In genomic region chr6:30981942-30982772, GRCh38 we compare ENCODE assay signal across 9 cellular contexts. TPM values are rescaled to one million over a fixed set of nuclear protein-coding genes. Genes with fewer than 3 reads are reported as not detected.
DNase-seq lines count a peak whose midpoint lies in the region; ATAC-seq, FAIRE-seq and TF ChIP-seq lines count a peak whose summit lies in the region.
"Had no signal": no experiment of that assay in that cellular context is flagged by ENCODE, and none has a peak within 500 bp of the region (broad histone marks: within the 10 kb centered on the region; RNA-seq: fewer than 3 reads in every experiment).

No MANE protein-coding gene starts in this region.

- dilution Hi-C loops in mammary epithelial cell (cut with HindIII; ENCODE audit: low sequenced_read_pairs) (no loop called here), keratinocyte (cut with MboI; ENCODE audit: extremely low pct_ligation_motif_present, low sequenced_read_pairs) (no loop called here)

- in situ Hi-C loops in mammary epithelial cell (cut with MboI; ENCODE audit: low sequenced_read_pairs in 2 of 2) = no loop called here

- FAIRE-seq in keratinocyte (lab: Jason Lieb, UNC) (peak; percentile 84), GM12892 (lab: Jason Lieb, UNC) (no peak)

- H3K36me3 ChIP-seq in mammary epithelial cell (ENCODE audit: insufficient read depth, low read length) = no peaks in the 10 kb centered on the region
- no peaks in the 10 kb centered on the region for H3K36me3 ChIP-seq in keratinocyte (ENCODE audit: control insufficient read depth in 2 of 2, extremely low read depth in 1 of 2, insufficient read depth in 2 of 2, low read length in 2 of 2)
- H3K36me3 ChIP-seq in upper lobe of right lung = no peaks in the 10 kb centered on the region

- peak overlapping the region; percentile 14 to 41 (median 15) for H3K4me3 ChIP-seq in mammary epithelial cell (replicated peaks in 1 of 3; ENCODE audit: insufficient read depth in 1 of 3, low read depth in 2 of 3, low read length in 3 of 3)
- H3K4me3 ChIP-seq in keratinocyte (ENCODE audit: control insufficient read depth in 2 of 3, extremely low read depth in 1 of 3, insufficient read depth in 2 of 3, low read depth in 1 of 3, low read length in 3 of 3) = peak overlapping the region in 2 of 3 experiments; percentile 40 to 45
- H3K4me3 ChIP-seq in upper lobe of right lung = peak overlapping the region; percentile 22

- H3K9me1 ChIP-seq in keratinocyte (ENCODE audit: control insufficient read depth, extremely low read depth, insufficient read depth, low read length) = no peaks in the 10 kb centered on the region

- no peak overlapping the region for H3K9ac ChIP-seq in mammary epithelial cell (ENCODE audit: insufficient read depth, low read length)
- H3K9ac ChIP-seq in keratinocyte (ENCODE audit: control insufficient read depth, extremely low read depth, insufficient read depth, low read length) = no peak overlapping the region

- no peak for TF ChIP-seq POLR2A in GM12892 (IDR thresholded peaks at IDR 0.05; ENCODE audit: low read depth, low read length)

- no peaks in the 10 kb centered on the region for H4K20me1 ChIP-seq in mammary epithelial cell (ENCODE audit: insufficient read depth, low read length)
- H4K20me1 ChIP-seq in keratinocyte (ENCODE audit: control insufficient read depth, extremely low read depth, insufficient read depth, low read length) = no peaks in the 10 kb centered on the region

- CTCF ChIA-PET in mammary epithelial cell (lab: Charles Lee; ENCODE audit: low non-redundant PET) = no interaction called here

- peak; percentile 39 to 63 for TF ChIP-seq CTCF in mammary epithelial cell (conservative IDR thresholded peaks at IDR 0.05 in 1 of 2, IDR thresholded peaks at IDR 0.05 in 1 of 2; ENCODE audit: extremely low read depth in 1 of 2, insufficient read depth in 1 of 2, low read depth in 1 of 2, low read length in 2 of 2)
- TF ChIP-seq CTCF in keratinocyte (optimal IDR thresholded peaks at IDR 0.05 in 1 of 3, IDR thresholded peaks at IDR 0.05 in 1 of 3, conservative IDR thresholded peaks at IDR 0.05 in 1 of 3; ENCODE audit: extremely low read depth in 1 of 3, insufficient read depth in 2 of 3, low read length in 3 of 3) = peak; percentile 11 to 34 (median 19)
- TF ChIP-seq CTCF in upper lobe of right lung (IDR thresholded peaks at IDR 0.05) = peak; percentile 25

- H3K79me2 ChIP-seq in mammary epithelial cell (ENCODE audit: insufficient read depth, low read length) = no peaks in the 10 kb centered on the region
- no peaks in the 10 kb centered on the region for H3K79me2 ChIP-seq in keratinocyte (ENCODE audit: control insufficient read depth, insufficient read depth, low read length)

- peak overlapping the region; percentile 90 for H2AFZ ChIP-seq in mammary epithelial cell (ENCODE audit: low read depth, low read length)
- peak overlapping the region; percentile 86 for H2AFZ ChIP-seq in keratinocyte (ENCODE audit: control insufficient read depth, low read length)

- H3K9me3 ChIP-seq in mammary epithelial cell (replicated peaks; ENCODE audit: insufficient read depth, low read length) (no peaks in the 10 kb centered on the region), keratinocyte (ENCODE audit: control insufficient read depth, low read depth, low read length) (no peaks in the 10 kb centered on the region), upper lobe of right lung (no peaks in the 10 kb centered on the region)

- H3K27ac ChIP-seq in mammary epithelial cell (ENCODE audit: insufficient read depth, low read depth, low read length) (no peak overlapping the region), keratinocyte (ENCODE audit: control insufficient read depth, insufficient read depth, low read length) (no peak overlapping the region), upper lobe of right lung (no peak overlapping the region)

- no peaks in the 10 kb centered on the region for H3K27me3 ChIP-seq in mammary epithelial cell (ENCODE audit: insufficient read depth, low read length)
- no peaks in the 10 kb centered on the region for H3K27me3 ChIP-seq in keratinocyte (ENCODE audit: control insufficient read depth, extremely low read depth, insufficient read depth, low read length)
- H3K27me3 ChIP-seq in upper lobe of right lung = no peaks in the 10 kb centered on the region

- BruUV-seq in mammary epithelial cell (replicated peaks; lab: Mats Ljungman, UMichigan) = no TSS peak

- WGBS in mammary epithelial cell (ENCODE audit: low coverage, missing lambda C conversion rate) = 6% methylated on average over 13 of the region's 13 CpGs

- ATAC-seq in upper lobe of right lung = peak; percentile 80

- intact Hi-C loops in mammary epithelial cell (cut with micrococcal nuclease) (loop anchor here (5.0 kb wide), 2 partner anchors 55 to 75 kb away; no protein-coding TSS in a partner anchor), upper lobe of right lung (cut with DNase I) (no loop called here)

- H3K4me2 ChIP-seq in mammary epithelial cell (ENCODE audit: insufficient read depth, low read depth, low read length) = peak overlapping the region; percentile 82
- peak overlapping the region; percentile 76 for H3K4me2 ChIP-seq in keratinocyte (ENCODE audit: control insufficient read depth, extremely low read depth, insufficient read depth, low read depth, low read length)

- DNase-seq in DMS 273 (lab: John Stamatoyannopoulos, UW; ENCODE audit: unreplicated experiment) (peak; percentile 55), DMS 273 treated with DMSO at 0.1 percent for 48 hours (lab: John Stamatoyannopoulos, UW) (no peak), mammary epithelial cell (peak; percentile 82), keratinocyte (ENCODE audit: low read depth, low spot score) (no peak), upper lobe of right lung (no peak), SKM-1 (lab: John Stamatoyannopoulos, UW; ENCODE audit: unreplicated experiment) (no peak), GM12892 (ENCODE audit: insufficient read length) (no peak)
- no peak for DNase-seq in activated naive CD4-positive, alpha-beta T cell treated with Interleukin-2 at 50 U/mL for 16 hours
- DNase-seq: 8988T had no signal

- peaks cover 6% of the 10 kb centered on the region for H3K4me1 ChIP-seq in mammary epithelial cell (ENCODE audit: insufficient read depth, low read length)
- H3K4me1 ChIP-seq in keratinocyte (ENCODE audit: control insufficient read depth, extremely low read depth, insufficient read depth, low read length) = peaks cover 9% of the 10 kb centered on the region
- H3K4me1 ChIP-seq in upper lobe of right lung = peaks cover 5% of the 10 kb centered on the region

RNA-seq across cellular contexts. Expression of gene MUC21, which starts 1.4 kb away (rescaled TPM):
- total RNA-seq in mammary epithelial cell = not detected
- polyA plus RNA-seq in mammary epithelial cell = not detected
- polyA minus RNA-seq in mammary epithelial cell = not detected
- polyA plus RNA-seq in keratinocyte = not detected in 3 replicates
- polyA plus RNA-seq in keratinocyte (2011; ENCODE audit: low read depth) = not detected
- not detected in 2 replicates for polyA plus RNA-seq in keratinocyte (2011; cell fraction: cytosol; rRNA removed)
- polyA plus RNA-seq in keratinocyte (2011; cell fraction: nucleus; rRNA removed) = not detected in 2 replicates
- not detected in 2 replicates for polyA plus RNA-seq in keratinocyte (2012; ENCODE audit: low replicate concordance)
- polyA minus RNA-seq in keratinocyte = not detected in 3 replicates
- not detected for polyA minus RNA-seq in keratinocyte (2011; cell fraction: cytosol; rRNA and poly(A)+ RNA removed)
- polyA minus RNA-seq in keratinocyte (2011; cell fraction: nucleus; rRNA and poly(A)+ RNA removed) = not detected in 2 replicates
- total RNA-seq in upper lobe of right lung = 1.1 TPM
- polyA plus RNA-seq in GM12892 (2012; ENCODE audit: missing spikeins) = not detected

RNA-seq across cellular contexts. Expression of gene MUC22, which starts 28.1 kb away (rescaled TPM):
- total RNA-seq in mammary epithelial cell (not detected), upper lobe of right lung (not detected)
- polyA plus RNA-seq in mammary epithelial cell (not detected), keratinocyte (not detected in 3 replicates)
- polyA minus RNA-seq in mammary epithelial cell (not detected), keratinocyte (not detected in 3 replicates)
- polyA plus RNA-seq in keratinocyte (2011; ENCODE audit: low read depth) = not detected
- polyA plus RNA-seq in keratinocyte (2011; cell fraction: cytosol; rRNA removed) = not detected in 2 replicates
- not detected in 2 replicates for polyA plus RNA-seq in keratinocyte (2011; cell fraction: nucleus; rRNA removed)
- polyA plus RNA-seq in keratinocyte (2012; ENCODE audit: low replicate concordance) = not detected in 2 replicates
- polyA minus RNA-seq in keratinocyte (2011; cell fraction: cytosol; rRNA and poly(A)+ RNA removed) = not detected
- not detected in 2 replicates for polyA minus RNA-seq in keratinocyte (2011; cell fraction: nucleus; rRNA and poly(A)+ RNA removed)
- not detected for polyA plus RNA-seq in GM12892 (2012; ENCODE audit: missing spikeins)

RNA-seq across cellular contexts. Expression of gene MUCL3, which starts 41.4 kb away (rescaled TPM):
- total RNA-seq in mammary epithelial cell (not detected), upper lobe of right lung (4.6 TPM)
- polyA plus RNA-seq in mammary epithelial cell (0.03 TPM), keratinocyte (0.05 TPM in 1 of 3 replicates, not detected in the others)
- polyA minus RNA-seq in mammary epithelial cell (not detected), keratinocyte (not detected in 3 replicates)
- polyA plus RNA-seq in keratinocyte (2011; ENCODE audit: low read depth) = 0.71 TPM
- polyA plus RNA-seq in keratinocyte (2011; cell fraction: cytosol; rRNA removed) = 0.03 and 0.04 TPM in 2 replicates
- 0.06 and 0.11 TPM in 2 replicates for polyA plus RNA-seq in keratinocyte (2011; cell fraction: nucleus; rRNA removed)
- polyA plus RNA-seq in keratinocyte (2012; ENCODE audit: low replicate concordance) = 0.58 TPM in 1 of 2 replicates, not detected in the other
- polyA minus RNA-seq in keratinocyte (2011; cell fraction: cytosol; rRNA and poly(A)+ RNA removed) = not detected
- polyA minus RNA-seq in keratinocyte (2011; cell fraction: nucleus; rRNA and poly(A)+ RNA removed) = not detected in 2 replicates
- 0.49 TPM for polyA plus RNA-seq in GM12892 (2012; ENCODE audit: missing spikeins)

RNA-seq across cellular contexts. Expression of gene SFTA2, which starts 50.2 kb away (rescaled TPM):
- total RNA-seq in mammary epithelial cell = not detected
- polyA plus RNA-seq in mammary epithelial cell = not detected
- not detected for polyA minus RNA-seq in mammary epithelial cell
- not detected in 3 replicates for polyA plus RNA-seq in keratinocyte
- polyA plus RNA-seq in keratinocyte (2011; ENCODE audit: low read depth) = not detected
- not detected in 2 replicates for polyA plus RNA-seq in keratinocyte (2011; cell fraction: cytosol; rRNA removed)
- polyA plus RNA-seq in keratinocyte (2011; cell fraction: nucleus; rRNA removed) = not detected in 2 replicates
- polyA plus RNA-seq in keratinocyte (2012; ENCODE audit: low replicate concordance) = 0.54 TPM in 1 of 2 replicates, not detected in the other
- polyA minus RNA-seq in keratinocyte = 0.43 TPM in 1 of 3 replicates, not detected in the others
- polyA minus RNA-seq in keratinocyte (2011; cell fraction: cytosol; rRNA and poly(A)+ RNA removed) = not detected
- not detected in 2 replicates for polyA minus RNA-seq in keratinocyte (2011; cell fraction: nucleus; rRNA and poly(A)+ RNA removed)
- total RNA-seq in upper lobe of right lung = 369 TPM
- not detected for polyA plus RNA-seq in GM12892 (2012; ENCODE audit: missing spikeins)

Comparison
In these comparisons a context has a peak if more than half of its experiments do, and no peak if none do; other contexts are left out.
1. DNase-seq: peak in DMS 273 (single experiment) and mammary epithelial cell (single experiment); none in DMS 273 treated with DMSO at 0.1 percent for 48 hours (single experiment), keratinocyte (single experiment), upper lobe of right lung (single experiment), SKM-1 (single experiment), GM12892 (single experiment) and activated naive CD4-positive, alpha-beta T cell treated with Interleukin-2 at 50 U/mL for 16 hours (single experiment).
2. Peak in every context shown above with its lines, with median percentiles within 50 percentile points of each other: H3K4me3 ChIP-seq and CTCF ChIP-seq.